Comparison of ENCODE assay signal across 20 cellular contexts in genomic region chr15:91039996-91040395, GRCh38. TPM values are rescaled to one million over a fixed set of nuclear protein-coding genes. Genes with fewer than 3 reads are reported as not detected.
A peak's percentile ranks its signal among the peaks of the same experiment; 100 is the strongest.
DNase-seq lines count a peak whose midpoint lies in the region; ATAC-seq, FAIRE-seq and TF ChIP-seq lines count a peak whose summit lies in the region.
"Had no signal": no experiment of that assay in that cellular context is flagged by ENCODE, and none has a peak within 500 bp of the region (broad histone marks: within the 10 kb centered on the region; RNA-seq: fewer than 3 reads in every experiment).

No MANE protein-coding gene starts in this region.

- no peak for TF ChIP-seq RAD21 in A549 (conservative IDR thresholded peaks at IDR 0.05 in 1 of 2, IDR thresholded peaks at IDR 0.05 in 1 of 2)

- intact Hi-C loops in upper lobe of right lung (cut with DNase I) (no loop called here), ovary (cut with DNase I) (loop anchor here in 1 of 4 donors (10.0 kb wide), 1 partner anchor 325 kb away; the partner anchor contains the start of gene BLM)

- no peak overlapping the region for H3K4me3 Mint-ChIP-seq in osteocyte (ENCODE audit: unreplicated experiment)
- H3K4me3 Mint-ChIP-seq: CD14-positive monocyte; CD4-positive, alpha-beta memory T cell; HFFc6 had no signal

- no peak overlapping the region for H3K4me2 ChIP-seq in A549
- H3K4me2 ChIP-seq: BLaER1 had no signal

- H3K4me1 ChIP-seq in A549: no peaks in the 10 kb centered on the region
- H3K4me1 ChIP-seq in upper lobe of right lung: no peaks in the 10 kb centered on the region
- H3K4me1 ChIP-seq in ovary (ENCODE audit: insufficient read depth): no peaks in the 10 kb centered on the region

- TF ChIP-seq EP300 in A549 (IDR thresholded peaks at IDR 0.05): no peak
- TF ChIP-seq EP300 in ovary (IDR thresholded peaks at IDR 0.05): no peak

- no peaks in the 10 kb centered on the region for H3K9me3 Mint-ChIP-seq in osteocyte (ENCODE audit: unreplicated experiment)
- H3K9me3 Mint-ChIP-seq: HFFc6 had no signal

- H3K27ac ChIP-seq in A549: no peak overlapping the region
- H3K27ac ChIP-seq in upper lobe of right lung: no peak overlapping the region
- H3K27ac ChIP-seq in ovary: no peak overlapping the region
- H3K27ac ChIP-seq: BLaER1, GM23248 had no signal

- H3K36me3 ChIP-seq in upper lobe of right lung (no peaks in the 10 kb centered on the region), ovary (no peaks in the 10 kb centered on the region)
- H3K36me3 ChIP-seq: BLaER1 had no signal

- TF ChIP-seq CTCF in A549 (IDR thresholded peaks at IDR 0.05) (no peak), osteocyte (IDR thresholded peaks at IDR 0.05) (no peak), upper lobe of right lung (IDR thresholded peaks at IDR 0.05) (no peak), ovary (IDR thresholded peaks at IDR 0.05) (no peak)

- no peaks in the 10 kb centered on the region for H3K4me1 Mint-ChIP-seq in osteocyte (ENCODE audit: unreplicated experiment)

- H3K4me3 ChIP-seq in A549 (no peak overlapping the region), upper lobe of right lung (no peak overlapping the region), ovary (no peak overlapping the region)
- H3K4me3 ChIP-seq: BLaER1, GM23248 had no signal

- no peaks in the 10 kb centered on the region for H3K9me3 ChIP-seq in A549
- H3K9me3 ChIP-seq in upper lobe of right lung: no peaks in the 10 kb centered on the region
- no peaks in the 10 kb centered on the region for H3K9me3 ChIP-seq in ovary
- H3K9me3 ChIP-seq: BLaER1 had no signal

- no peak for DNase-seq in A549 (ENCODE audit: low read depth in 1 of 2, low spot score in 1 of 2)
- peak; percentile 84 for DNase-seq in osteocyte (ENCODE audit: extremely low spot score, unreplicated experiment)
- no peak for DNase-seq in upper lobe of right lung
- DNase-seq in ovary: no peak
- no peak for DNase-seq in NCI-H146 (lab: John Stamatoyannopoulos, UW)
- DNase-seq: CD4-positive, alpha-beta memory T cell; DMS153; GDM1; GM23248; HCEC 1CT; HFFc6; IMR-90 had no signal

- FAIRE-seq in A549 (lab: Jason Lieb, UNC): no peak
- FAIRE-seq: A204.1, GM12892, GM18507, H54, HTR-8/SVneo had no signal

- ATAC-seq in A549 (peak; percentile 15 to 28; a peak in 2 of 6 replicates), esophagus mucosa (peak; percentile 25), upper lobe of right lung (peak; percentile 25)

- no peak overlapping the region for H3K27ac Mint-ChIP-seq in osteocyte (ENCODE audit: unreplicated experiment)
- H3K27ac Mint-ChIP-seq: CD14-positive monocyte; CD4-positive, alpha-beta memory T cell; HFFc6 had no signal

- CTCF ChIA-PET in A549 (lab: Yijun Ruan, JAX): interaction anchor here (1.0 to 5.4 kb wide), 4 partner anchors 10 to 83 kb away, joined by 3 to 35 read pairs (median 14); no protein-coding TSS in a partner anchor

- H3K27me3 ChIP-seq in upper lobe of right lung: peaks cover 2% of the 10 kb centered on the region
- no peaks in the 10 kb centered on the region for H3K27me3 ChIP-seq in ovary
- H3K27me3 ChIP-seq: BLaER1 had no signal

- TF ChIP-seq POLR2A in A549 (IDR thresholded peaks at IDR 0.05; ENCODE audit: low read length) (no peak), ovary (IDR thresholded peaks at IDR 0.05) (no peak)

- POLR2A ChIA-PET in A549 (lab: Yijun Ruan, JAX): no interaction called here

- H3K36me3 Mint-ChIP-seq in osteocyte (ENCODE audit: unreplicated experiment): no peaks in the 10 kb centered on the region
- H3K36me3 Mint-ChIP-seq: CD14-positive monocyte; CD4-positive, alpha-beta memory T cell had no signal

- peaks cover 23% of the 10 kb centered on the region for H3K27me3 Mint-ChIP-seq in osteocyte (ENCODE audit: unreplicated experiment)
- H3K27me3 Mint-ChIP-seq: CD4-positive, alpha-beta memory T cell had no signal

- 49% methylated on average over 2 of the region's 3 CpGs for WGBS in A549 (ENCODE audit: missing lambda C conversion rate)
- WGBS in ovary, 3 donors: 62 to 76% (median 69%) methylated on average over 2 to 3 of the region's 3 CpGs

TF ChIP-seq in A549, 52 proteins besides CTCF, POLR2A, EP300 and RAD21 (continues in another document):
- TF ChIP-seq ATOH8 (CRISPR knock-in tag; IDR thresholded peaks at IDR 0.05; ENCODE audit: low read depth) (no peak), NPAS2 (CRISPR knock-in tag; IDR thresholded peaks at IDR 0.05; ENCODE audit: borderline replicate concordance) (no peak), ZSCAN20 (CRISPR knock-in tag; IDR thresholded peaks at IDR 0.05) (no peak), GATA3 (IDR thresholded peaks at IDR 0.05; ENCODE audit: borderline replicate concordance) (no peak), HOXB5 (CRISPR knock-in tag; IDR thresholded peaks at IDR 0.05) (no peak), PBX3 (IDR thresholded peaks at IDR 0.05) (no peak), ZFP36 (IDR thresholded peaks at IDR 0.05; ENCODE audit: borderline replicate concordance, partially characterized antibody) (no peak), HOXA7 (CRISPR knock-in tag; IDR thresholded peaks at IDR 0.05) (no peak), ESRRA (IDR thresholded peaks at IDR 0.05; ENCODE audit: borderline replicate concordance, low read length) (no peak), REST (IDR thresholded peaks at IDR 0.05) (no peak)

RNA-seq across cellular contexts. Expression of gene VPS33B, which starts 17.6 kb away (rescaled TPM):
- polyA plus RNA-seq in A549 (2011; rRNA removed) (17.9 and 25.0 TPM in 2 replicates), A549 (2017; fragmentation: RNase III; extraction: RNeasy Plus Mini Kit Qiagen cat#74134 plus additional on column Dnase treatment) (9.5 to 11.7 TPM (median 11.1 TPM) in 3 replicates), ovary (10 to 100 TPM in 1 of 2 donors, 1 to 10 TPM in 1; 9.2 to 14.0 TPM)
- polyA plus RNA-seq in A549 (2012; cell fraction: cytosol; rRNA removed): 11.5 and 12.1 TPM in 2 replicates
- polyA plus RNA-seq in A549 (2012; cell fraction: nucleus; rRNA removed): 37.0 and 45.7 TPM in 2 replicates
- 20.6 and 24.0 TPM in 2 replicates for polyA minus RNA-seq in A549 (2011; rRNA and poly(A)+ RNA removed)
- total RNA-seq in esophagus mucosa (13.4 TPM), osteocyte (12.8 and 13.7 TPM in 2 replicates), upper lobe of right lung (14.3 TPM), ovary (10 to 100 TPM in 6 of 7 donors, 1 to 10 TPM in 1; 8.5 to 17.4 (median 13.2) TPM)

RNA-seq across cellular contexts. Expression of gene PRC1, which starts 45.7 kb away (rescaled TPM):
- 376 and 426 TPM in 2 replicates for polyA plus RNA-seq in A549 (2011; rRNA removed)
- 330 and 355 TPM in 2 replicates for polyA plus RNA-seq in A549 (2012; cell fraction: cytosol; rRNA removed)
- polyA plus RNA-seq in A549 (2012; cell fraction: nucleus; rRNA removed): 589 and 939 TPM in 2 replicates
- polyA plus RNA-seq in A549 (2017; fragmentation: RNase III; extraction: RNeasy Plus Mini Kit Qiagen cat#74134 plus additional on column Dnase treatment): 277 to 312 TPM (median 303 TPM) in 3 replicates
- polyA minus RNA-seq in A549 (2011; rRNA and poly(A)+ RNA removed): 307 and 318 TPM in 2 replicates
- 49.4 TPM for total RNA-seq in esophagus mucosa
- 33.9 and 46.4 TPM in 2 replicates for total RNA-seq in osteocyte
- total RNA-seq in upper lobe of right lung: 4.6 TPM
- 1 to 10 TPM; 5.7 to 9.2 (median 6.8) TPM for total RNA-seq in ovary
- 10 to 100 TPM in 1 of 2 donors, 1 to 10 TPM in 1; 6.5 to 13.2 TPM for polyA plus RNA-seq in ovary
